In genomic region chr10:72764151-72764550, GRCh38 we compare ENCODE assay signal across 16 cellular contexts.
DNase-seq lines count a peak whose midpoint lies in the region; ATAC-seq, FAIRE-seq and TF ChIP-seq lines count a peak whose summit lies in the region.
"Had no signal": no experiment of that assay in that cellular context is flagged by ENCODE, and none has a peak within 500 bp of the region (broad histone marks: within the 10 kb centered on the region; RNA-seq: fewer than 3 reads in every experiment).

No MANE protein-coding gene starts in this region.

- DNase-seq in H54 (ENCODE audit: insufficient read length, low spot score) (peak; percentile 17), SW480 (ENCODE audit: low spot score) (peak; percentile 46), foreskin fibroblast (peak; percentile 64 to 68), type B pancreatic cell (ENCODE audit: extremely low spot score, unreplicated experiment) (no peak), OCI-M2 (lab: John Stamatoyannopoulos, UW; ENCODE audit: unreplicated experiment) (no peak)
- DNase-seq: activated CD8-positive, alpha-beta memory T cell treated with anti-CD3 and anti-CD28 coated beads, Interleukin-2, amount 50 U/mL, for 48 hours; anterior cingulate cortex; DMS153; mucosa of descending colon; NCI-H1417; NCI-H526 treated with DMSO at 0.1 percent for 48 hours; SHP77 had no signal

- no peaks in the 10 kb centered on the region for H3K36me3 Mint-ChIP-seq in type B pancreatic cell

- no peak for TF ChIP-seq POLR2A in H54 (IDR thresholded peaks at IDR 0.05; ENCODE audit: low read depth, low read length)

- no peak overlapping the region for H3K4me3 ChIP-seq in foreskin fibroblast (ENCODE audit: low read depth in 1 of 2, low read length in 2 of 2)
- H3K4me3 ChIP-seq: mucosa of descending colon, right atrium auricular region, thoracic aorta had no signal

- no peak overlapping the region for H3K4me3 Mint-ChIP-seq in type B pancreatic cell

- H3K27ac Mint-ChIP-seq in type B pancreatic cell: peak overlapping the region; percentile 37

- no peaks in the 10 kb centered on the region for H3K27me3 Mint-ChIP-seq in type B pancreatic cell

- peak; percentile 96 for FAIRE-seq in H54 (lab: Jason Lieb, UNC)

- no peaks in the 10 kb centered on the region for H3K9me3 Mint-ChIP-seq in type B pancreatic cell

- H3K4me1 Mint-ChIP-seq in type B pancreatic cell (ENCODE audit: unreplicated experiment): peaks cover 18% of the 10 kb centered on the region

- ATAC-seq in HG03045 (IDR thresholded peaks at IDR 0.05; ENCODE audit: unreplicated experiment) (no peak), HG02852 (IDR thresholded peaks at IDR 0.05; ENCODE audit: unreplicated experiment) (no peak)
- ATAC-seq: mucosa of descending colon had no signal

- no peak for TF ChIP-seq CTCF in foreskin fibroblast (IDR thresholded peaks at IDR 0.05; ENCODE audit: low read depth, low read length)
- TF ChIP-seq CTCF in type B pancreatic cell (conservative IDR thresholded peaks at IDR 0.05): no peak

Comparison
In these comparisons a context has a peak if more than half of its experiments do, and no peak if none do; other contexts are left out.
1. DNase-seq: peak in H54 (single experiment), SW480 (single experiment) and foreskin fibroblast (2 of 2); none in type B pancreatic cell (single experiment) and OCI-M2 (single experiment).